In genomic region chr11:112227002-112227401, GRCh38 we compare ENCODE assay signal across 9 cellular contexts. TPM values are rescaled to one million over a fixed set of nuclear protein-coding genes. Genes with fewer than 3 reads are reported as not detected.
A peak's percentile ranks its signal among the peaks of the same experiment; 100 is the strongest.
DNase-seq lines count a peak whose midpoint lies in the region; ATAC-seq, FAIRE-seq and TF ChIP-seq lines count a peak whose summit lies in the region.
"Had no signal": no experiment of that assay in that cellular context is flagged by ENCODE, and none has a peak within 500 bp of the region (broad histone marks: within the 10 kb centered on the region; RNA-seq: fewer than 3 reads in every experiment).

No MANE protein-coding gene starts in this region.

- peak overlapping the region; percentile 83 for H2AFZ ChIP-seq in GM12878 (ENCODE audit: control insufficient read depth, low read depth, low read length)

- DNase-seq in CD4-positive, alpha-beta memory T cell = peak in 1 of 5 donors; percentile 29
- DNase-seq in GM12878 (ENCODE audit: low read depth, low spot score) = no peak
- no peak for DNase-seq in kidney epithelial cell (ENCODE audit: low read depth)
- DNase-seq in NCI-H1436 treated with DMSO at 0.1 percent for 48 hours (lab: John Stamatoyannopoulos, UW) = no peak
- no peak for DNase-seq in GDM1 (lab: John Stamatoyannopoulos, UW)
- DNase-seq in OCI-M2 (lab: John Stamatoyannopoulos, UW; ENCODE audit: unreplicated experiment) = no peak

- peak overlapping the region; percentile 97 for H3K9ac ChIP-seq in GM12878 (ENCODE audit: control insufficient read depth, insufficient read depth, low read length)

- no peaks in the 10 kb centered on the region for H3K9me3 ChIP-seq in CD4-positive, alpha-beta memory T cell (ENCODE audit: control insufficient read depth in 1 of 2, low read length in 2 of 2)
- H3K9me3 ChIP-seq in GM12878 (replicated peaks; ENCODE audit: control insufficient read depth, insufficient read depth, low read length) = no peaks in the 10 kb centered on the region

- intact Hi-C loops in CD4-positive, alpha-beta memory T cell (cut with micrococcal nuclease) = loop anchor here (2.0 to 5.0 kb wide), 3 partner anchors 300 to 1546 kb away; partner anchors contain the start of genes TTC12 and ZW10
- intact Hi-C loops in GM12878 (cut with micrococcal nuclease; ENCODE audit: unreplicated experiment) = loop anchor here (10.0 kb wide), 2 partner anchors 352 to 568 kb away; partner anchors contain the start of genes ALG9, CFAP68 and FDXACB1

- peak overlapping the region; percentile 92 to 96 (median 94) for H3K4me3 Mint-ChIP-seq in CD4-positive, alpha-beta memory T cell
- peak overlapping the region; percentile 93 to 99 (median 96) for H3K4me3 Mint-ChIP-seq in IgD-negative memory B cell

- no peaks in the 10 kb centered on the region for H3K27me3 ChIP-seq in CD4-positive, alpha-beta memory T cell (ENCODE audit: insufficient read depth, low read length)
- no peaks in the 10 kb centered on the region for H3K27me3 ChIP-seq in GM12878 (replicated peaks in 1 of 2; ENCODE audit: control insufficient read depth in 2 of 2, insufficient read depth in 2 of 2, low read length in 1 of 2)
- H3K27me3 ChIP-seq in kidney epithelial cell (ENCODE audit: control insufficient read depth, insufficient read depth, low read length) = no peaks in the 10 kb centered on the region

- BruUV-seq in GM12878 (replicated peaks; lab: Mats Ljungman, UMichigan) = no TSS peak

- H3K27ac ChIP-seq in CD4-positive, alpha-beta memory T cell (ENCODE audit: low read depth, low read length) = peak overlapping the region; percentile 98
- H3K27ac ChIP-seq in GM12878 (ENCODE audit: control insufficient read depth, insufficient read depth) (peak overlapping the region; percentile 95), temporal lobe (ENCODE audit: low read depth, low read length) (peak overlapping the region; percentile 97)

- peak overlapping the region; percentile 96 to 99 (median 99) for H3K27ac Mint-ChIP-seq in CD4-positive, alpha-beta memory T cell
- peak overlapping the region; percentile 98 to 99 (median 99) for H3K27ac Mint-ChIP-seq in IgD-negative memory B cell

- no peak for TF ChIP-seq POLR2A in GM12878 (IDR thresholded peaks at IDR 0.05; ENCODE audit: low read depth, low read length)

- peaks cover 27 to 43% of the 10 kb centered on the region in 2 donors for H3K36me3 Mint-ChIP-seq in CD4-positive, alpha-beta memory T cell
- peaks cover 4% of the 10 kb centered on the region for H3K36me3 Mint-ChIP-seq in IgD-negative memory B cell

- H3K36me3 ChIP-seq in CD4-positive, alpha-beta memory T cell (ENCODE audit: insufficient read depth, low read length) = peaks cover 13% of the 10 kb centered on the region
- H3K36me3 ChIP-seq in GM12878 (ENCODE audit: control insufficient read depth in 2 of 2, insufficient read depth in 2 of 2, low read length in 1 of 2) = no peaks in the 10 kb centered on the region; a peak in 3 of 4 replicates
- no peaks in the 10 kb centered on the region for H3K36me3 ChIP-seq in kidney epithelial cell (ENCODE audit: control insufficient read depth, insufficient read depth, low read length)

- TF ChIP-seq EP300 in GM12878 (IDR thresholded peaks at IDR 0.05; ENCODE audit: borderline replicate concordance in 1 of 2, control insufficient read depth in 1 of 2, low read depth in 2 of 2, low read length in 2 of 2) = no peak

- peak overlapping the region; percentile 83 for H3K4me2 ChIP-seq in GM12878 (ENCODE audit: control insufficient read depth, insufficient read depth)

- no peaks in the 10 kb centered on the region for H4K20me1 ChIP-seq in GM12878 (ENCODE audit: control insufficient read depth, insufficient read depth)

- SMC1A ChIA-PET in GM12878 (lab: Charles Lee; ENCODE audit: uncharacterized antibody, unreplicated experiment) = interaction anchor here (1.1 to 13.1 kb wide), 5 partner anchors 10 to 355 kb away, joined by 3 to 161 read pairs (median 3); no protein-coding TSS in a partner anchor

- H3K27me3 Mint-ChIP-seq in CD4-positive, alpha-beta memory T cell = no peaks in the 10 kb centered on the region
- H3K27me3 Mint-ChIP-seq in IgD-negative memory B cell = no peaks in the 10 kb centered on the region

- TF ChIP-seq RAD21 in GM12878 (IDR thresholded peaks at IDR 0.05; ENCODE audit: insufficient read depth, low read depth, low read length) = no peak

- no peak for FAIRE-seq in GM12878 (lab: Jason Lieb, UNC)

- no peak for ATAC-seq in GM12878

- RAD21 ChIA-PET in GM12878 (lab: Charles Lee; ENCODE audit: unreplicated experiment) = no interaction called here

- in situ Hi-C loops in GM12878 (cut with MboI) = loop anchor here (5.0 to 10.0 kb wide), 2 partner anchors 355 to 1058 kb away; no protein-coding TSS in a partner anchor

- TF ChIP-seq CTCF in GM12878 (IDR thresholded peaks at IDR 0.05 in 2 of 3, conservative IDR thresholded peaks at IDR 0.05 in 1 of 3; ENCODE audit: control insufficient read depth in 2 of 3, extremely low read depth in 1 of 3, insufficient read depth in 1 of 3, low read depth in 3 of 3, low read length in 3 of 3) = no peak
- no peak for TF ChIP-seq CTCF in kidney epithelial cell (IDR thresholded peaks at IDR 0.05; ENCODE audit: insufficient read depth, low read length, poor library complexity, severe bottlenecking)

- H3K79me2 ChIP-seq in GM12878 (ENCODE audit: control insufficient read depth, insufficient read depth, low read length) = peaks cover 21% of the 10 kb centered on the region

- POLR2A ChIA-PET in CD4-positive, alpha-beta memory T cell (lab: Charles Lee; ENCODE audit: partially characterized antibody) = interaction anchor here (0.5 to 2.4 kb wide), 10 partner anchors 10 to 1089 kb away, joined by 3 to 16 read pairs (median 4); partner anchors contain the start of gene TTC12
- POLR2A ChIA-PET in GM12878 (lab: Charles Lee) = interaction anchor here (1.1 kb wide), 1 partner anchor 140 kb away, joined by 3 read pairs; the partner anchor contains the start of genes SDHD and TIMM8B

- H3K4me1 ChIP-seq in CD4-positive, alpha-beta memory T cell (ENCODE audit: insufficient read depth, low read length) = peaks cover 15% of the 10 kb centered on the region
- H3K4me1 ChIP-seq in GM12878 (ENCODE audit: control insufficient read depth, insufficient read depth, low read length) = peaks cover 7% of the 10 kb centered on the region

- peak overlapping the region; percentile 98 to 100 for H3K4me3 ChIP-seq in CD4-positive, alpha-beta memory T cell (ENCODE audit: low read length in 2 of 2)
- H3K4me3 ChIP-seq in GM12878 (peak overlapping the region; percentile 98), kidney epithelial cell (ENCODE audit: low read depth, low read length) (peak overlapping the region; percentile 78)

- CTCF ChIA-PET in CD4-positive, alpha-beta memory T cell (lab: Charles Lee; ENCODE audit: partially characterized antibody) = interaction anchor here (21.5 kb wide), 1 partner anchor 53 kb away, joined by 452 read pairs; no protein-coding TSS in a partner anchor
- CTCF ChIA-PET in GM12878 (lab: Yijun Ruan, JAX) = interaction anchor here (1.7 to 16.3 kb wide), 2 partner anchors 56 to 114 kb away, joined by 7 to 314 read pairs; no protein-coding TSS in a partner anchor

- WGBS in GM12878 (ENCODE audit: insufficient coverage, insufficient replicate concordance, low lambda C conversion rate, missing lambda C conversion rate) = 43% methylated on average over 12 of the region's 12 CpGs

- H3K9me3 Mint-ChIP-seq in CD4-positive, alpha-beta memory T cell = no peaks in the 10 kb centered on the region
- no peaks in the 10 kb centered on the region for H3K9me3 Mint-ChIP-seq in IgD-negative memory B cell

- H3K4me1 Mint-ChIP-seq in CD4-positive, alpha-beta memory T cell = peaks cover 21 to 32% (median 22%) of the 10 kb centered on the region in 4 donors
- peaks cover 12 to 16% (median 13%) of the 10 kb centered on the region in 3 donors for H3K4me1 Mint-ChIP-seq in IgD-negative memory B cell

RNA-seq across cellular contexts. Expression of gene PTS, which starts 0.8 kb away (rescaled TPM):
- total RNA-seq in CD4-positive, alpha-beta memory T cell = 10 to 100 TPM; 23.6 to 26.9 TPM
- polyA plus RNA-seq in CD4-positive, alpha-beta memory T cell = 10 to 100 TPM; 11.2 to 11.4 TPM
- polyA plus RNA-seq in IgD-negative memory B cell (11.4 TPM), GM12878 (2011; rRNA removed) (15.0 and 20.2 TPM in 2 replicates), GM12878 (2014; fragmentation: Illumina TruSeq; extraction: Trizol) (11.9 and 12.4 TPM in 2 replicates), GM12878 (2014; fragmentation: Nextera tagmentation; extraction: Ambion mirVana) (10 to 100 TPM; 45.0 to 47.6 TPM), GM12878 (2014; rRNA removed) (15.5 and 15.9 TPM in 2 replicates), GM12878 (2016; fragmentation: Nextera tagmentation; extraction: Ambion mirVana) (10 to 100 TPM; 39.4 to 40.3 TPM)
- total RNA-seq in GM12878 (2013; cell fraction: nucleolus; rRNA removed) = 43.8 and 49.1 TPM in 2 replicates
- total RNA-seq in GM12878 (2014; rRNA removed) (11.7 and 16.9 TPM in 2 replicates), GM12878 (2014; rRNA removed; fragmentation: Illumina TruSeq; extraction: Trizol) (13.1 and 13.2 TPM in 2 replicates), GM12878 (2021) (12.3 and 14.0 TPM in 2 replicates), kidney epithelial cell (24.1 and 34.2 TPM in 2 replicates), temporal lobe (24.1 TPM)
- polyA plus RNA-seq in GM12878 (2011; ENCODE audit: low read depth) = 6.2 TPM
- 6.8 and 7.3 TPM in 2 replicates for polyA plus RNA-seq in GM12878 (2011; cell fraction: cytosol; rRNA removed)
- 11.8 and 13.1 TPM in 2 replicates for polyA plus RNA-seq in GM12878 (2011; cell fraction: nucleus; rRNA removed)
- polyA plus RNA-seq in GM12878 (2012) = 9.4 and 13.9 TPM in 2 replicates
- 9.4 and 13.6 TPM in 2 replicates for polyA minus RNA-seq in GM12878 (2011; rRNA and poly(A)+ RNA removed)
- 1.9 and 4.0 TPM in 2 replicates for polyA minus RNA-seq in GM12878 (2011; cell fraction: cytosol; rRNA and poly(A)+ RNA removed)
- polyA minus RNA-seq in GM12878 (2011; cell fraction: nucleus; rRNA and poly(A)+ RNA removed) = 9.2 and 17.0 TPM in 2 replicates

RNA-seq across cellular contexts. Expression of gene PLET1, which starts 33.7 kb away (rescaled TPM):
- not detected for total RNA-seq in CD4-positive, alpha-beta memory T cell
- polyA plus RNA-seq in CD4-positive, alpha-beta memory T cell = not detected
- polyA plus RNA-seq in IgD-negative memory B cell = not detected
- total RNA-seq in GM12878 (2013; cell fraction: nucleolus; rRNA removed) = not detected in 2 replicates
- total RNA-seq in GM12878 (2014; rRNA removed) = not detected in 2 replicates
- not detected in 2 replicates for total RNA-seq in GM12878 (2014; rRNA removed; fragmentation: Illumina TruSeq; extraction: Trizol)
- total RNA-seq in GM12878 (2021) = not detected in 2 replicates
- polyA plus RNA-seq in GM12878 (2011; ENCODE audit: low read depth) = not detected
- not detected in 2 replicates for polyA plus RNA-seq in GM12878 (2011; rRNA removed)
- polyA plus RNA-seq in GM12878 (2011; cell fraction: cytosol; rRNA removed) = not detected in 2 replicates
- not detected in 2 replicates for polyA plus RNA-seq in GM12878 (2011; cell fraction: nucleus; rRNA removed)
- polyA plus RNA-seq in GM12878 (2012) = not detected in 2 replicates
- polyA plus RNA-seq in GM12878 (2014; fragmentation: Illumina TruSeq; extraction: Trizol) = not detected in 2 replicates
- polyA plus RNA-seq in GM12878 (2014; fragmentation: Nextera tagmentation; extraction: Ambion mirVana) = not detected
- polyA plus RNA-seq in GM12878 (2014; rRNA removed) = not detected in 2 replicates
- not detected for polyA plus RNA-seq in GM12878 (2016; fragmentation: Nextera tagmentation; extraction: Ambion mirVana)
- not detected in 2 replicates for polyA minus RNA-seq in GM12878 (2011; rRNA and poly(A)+ RNA removed)
- not detected in 2 replicates for polyA minus RNA-seq in GM12878 (2011; cell fraction: cytosol; rRNA and poly(A)+ RNA removed)
- not detected in 2 replicates for polyA minus RNA-seq in GM12878 (2011; cell fraction: nucleus; rRNA and poly(A)+ RNA removed)
- total RNA-seq in kidney epithelial cell = not detected in 2 replicates
- not detected for total RNA-seq in temporal lobe
- total RNA-seq: T-helper 2 cell treated with Interferon-gamma antibody and Interleukin-4, amounts not matched to agents 100 ng/mL and 5 ng/mL, for 36 hours had no signal

RNA-seq across cellular contexts. Expression of gene BCO2, which starts 51.7 kb away (rescaled TPM):
- total RNA-seq in CD4-positive, alpha-beta memory T cell = 1 to 10 TPM; 1.9 to 3.4 TPM
- polyA plus RNA-seq in CD4-positive, alpha-beta memory T cell = under 1 TPM in 1 of 2 donors, not detected in 1; 0.62 TPM
- polyA plus RNA-seq in IgD-negative memory B cell (0.30 TPM), GM12878 (2011; rRNA removed) (1.0 and 2.4 TPM in 2 replicates), GM12878 (2014; fragmentation: Illumina TruSeq; extraction: Trizol) (0.13 and 0.62 TPM in 2 replicates), GM12878 (2014; fragmentation: Nextera tagmentation; extraction: Ambion mirVana) (under 1 TPM; 0.29 to 0.42 TPM), GM12878 (2014; rRNA removed) (0.77 and 1.7 TPM in 2 replicates), GM12878 (2016; fragmentation: Nextera tagmentation; extraction: Ambion mirVana) (under 1 TPM; 0.53 to 0.70 TPM)
- total RNA-seq in GM12878 (2013; cell fraction: nucleolus; rRNA removed) = 8.0 and 11.3 TPM in 2 replicates
- total RNA-seq in GM12878 (2014; rRNA removed) (0.51 and 0.54 TPM in 2 replicates), GM12878 (2014; rRNA removed; fragmentation: Illumina TruSeq; extraction: Trizol) (0.63 and 0.74 TPM in 2 replicates), GM12878 (2021) (0.51 and 0.56 TPM in 2 replicates), kidney epithelial cell (0.48 TPM in 1 of 2 replicates, not detected in the other), temporal lobe (2.2 TPM)
- polyA plus RNA-seq in GM12878 (2011; ENCODE audit: low read depth) = 1.0 TPM
- 0.24 and 0.30 TPM in 2 replicates for polyA plus RNA-seq in GM12878 (2011; cell fraction: cytosol; rRNA removed)
- polyA plus RNA-seq in GM12878 (2011; cell fraction: nucleus; rRNA removed) = 2.5 TPM in 2 replicates
- 0.60 and 1.0 TPM in 2 replicates for polyA plus RNA-seq in GM12878 (2012)
- 0.36 and 0.51 TPM in 2 replicates for polyA minus RNA-seq in GM12878 (2011; rRNA and poly(A)+ RNA removed)
- polyA minus RNA-seq in GM12878 (2011; cell fraction: cytosol; rRNA and poly(A)+ RNA removed) = not detected in 2 replicates
- polyA minus RNA-seq in GM12878 (2011; cell fraction: nucleus; rRNA and poly(A)+ RNA removed) = 0.48 and 2.1 TPM in 2 replicates

RNA-seq across cellular contexts. Expression of gene TEX12, which starts 59.8 kb away (rescaled TPM):
- total RNA-seq in CD4-positive, alpha-beta memory T cell = under 1 TPM in 1 of 2 experiments, not detected in 1; 0.29 TPM
- not detected for polyA plus RNA-seq in CD4-positive, alpha-beta memory T cell
- polyA plus RNA-seq in IgD-negative memory B cell (0.20 TPM), GM12878 (2011; rRNA removed) (0.11 and 0.27 TPM in 2 replicates), GM12878 (2014; fragmentation: Illumina TruSeq; extraction: Trizol) (0.50 and 1.1 TPM in 2 replicates), GM12878 (2014; fragmentation: Nextera tagmentation; extraction: Ambion mirVana) (1 to 10 TPM in 1 of 2 experiments, under 1 TPM in 1; 0.79 to 1.3 TPM), GM12878 (2014; rRNA removed) (0.14 and 0.29 TPM in 2 replicates), GM12878 (2016; fragmentation: Nextera tagmentation; extraction: Ambion mirVana) (under 1 TPM; 0.28 to 0.68 TPM)
- total RNA-seq in GM12878 (2013; cell fraction: nucleolus; rRNA removed) = 1.1 and 2.4 TPM in 2 replicates
- total RNA-seq in GM12878 (2014; rRNA removed) (0.16 TPM in 1 of 2 replicates, not detected in the other), GM12878 (2014; rRNA removed; fragmentation: Illumina TruSeq; extraction: Trizol) (0.18 and 0.41 TPM in 2 replicates), GM12878 (2021) (0.51 TPM in 1 of 2 replicates, not detected in the other), kidney epithelial cell (not detected in 2 replicates), temporal lobe (0.49 TPM)
- not detected for polyA plus RNA-seq in GM12878 (2011; ENCODE audit: low read depth)
- polyA plus RNA-seq in GM12878 (2011; cell fraction: cytosol; rRNA removed) = 0.07 TPM in 1 of 2 replicates, not detected in the other
- 0.13 and 0.19 TPM in 2 replicates for polyA plus RNA-seq in GM12878 (2011; cell fraction: nucleus; rRNA removed)
- polyA plus RNA-seq in GM12878 (2012) = 0.32 TPM in 1 of 2 replicates, not detected in the other
- polyA minus RNA-seq in GM12878 (2011; rRNA and poly(A)+ RNA removed) = not detected in 2 replicates
- not detected in 2 replicates for polyA minus RNA-seq in GM12878 (2011; cell fraction: cytosol; rRNA and poly(A)+ RNA removed)
- 0.38 TPM in 1 of 2 replicates, not detected in the other for polyA minus RNA-seq in GM12878 (2011; cell fraction: nucleus; rRNA and poly(A)+ RNA removed)
- total RNA-seq: T-helper 2 cell treated with Interferon-gamma antibody and Interleukin-4, amounts not matched to agents 100 ng/mL and 5 ng/mL, for 36 hours had no signal
